In the genomic region with DNA sequence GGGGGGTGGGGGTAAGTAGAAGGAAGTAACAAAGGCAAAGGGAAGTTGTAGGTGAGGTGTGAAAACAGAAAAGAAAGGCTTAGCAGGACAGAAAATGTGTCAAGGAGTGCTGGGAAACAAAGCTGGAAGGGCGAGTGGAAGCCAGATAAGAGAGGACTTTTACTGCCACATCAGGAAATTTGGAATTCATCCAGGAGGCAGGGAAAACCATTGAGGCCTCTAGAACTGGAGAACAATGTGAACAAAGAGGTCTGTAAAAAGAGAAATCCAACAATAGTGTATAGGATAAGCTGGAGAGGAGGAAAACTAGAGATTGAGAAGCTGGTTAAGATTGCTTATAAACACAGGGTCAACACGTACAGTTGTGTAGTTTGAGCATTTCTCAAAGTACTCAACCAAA, we compare ENCODE assay signal across 14 cellular contexts.
DNase-seq lines count a peak whose midpoint lies in the region; ATAC-seq and TF ChIP-seq lines count a peak whose summit lies in the region.
"Had no signal": no experiment of that assay in that cellular context is flagged by ENCODE, and none has a peak within 500 bp of the region (broad histone marks: within the 10 kb centered on the region; RNA-seq: fewer than 3 reads in every experiment).

No MANE protein-coding gene starts in this region.

- peaks cover 20% of the 10 kb centered on the region for H3K27me3 Mint-ChIP-seq in endothelial cell (ENCODE audit: unreplicated experiment)

- H3K4me3 ChIP-seq in upper lobe of right lung, result no peak overlapping the region
- H3K4me3 ChIP-seq: HAP-1 had no signal

- H3K4me1 ChIP-seq in upper lobe of right lung, result no peaks in the 10 kb centered on the region
- H3K4me1 ChIP-seq: Caco-2, HAP-1 had no signal

- no peaks in the 10 kb centered on the region for H3K36me3 ChIP-seq in upper lobe of right lung
- H3K36me3 ChIP-seq: BE2C, HAP-1 had no signal

- H3K27me3 ChIP-seq in upper lobe of right lung, result no peaks in the 10 kb centered on the region
- H3K27me3 ChIP-seq: BE2C had no signal

- no peaks in the 10 kb centered on the region for H3K9me3 ChIP-seq in upper lobe of right lung
- H3K9me3 ChIP-seq: BE2C, Caco-2 had no signal

- H3K27ac ChIP-seq in upper lobe of right lung, result no peak overlapping the region
- H3K27ac ChIP-seq: C4-2B had no signal

- H3K36me3 Mint-ChIP-seq in endothelial cell (ENCODE audit: low read depth, unreplicated experiment), result no peaks in the 10 kb centered on the region
- H3K36me3 Mint-ChIP-seq: CD4-positive, alpha-beta memory T cell had no signal

- peak overlapping the region; percentile 39 for H3K27ac Mint-ChIP-seq in endothelial cell (ENCODE audit: unreplicated experiment)
- H3K27ac Mint-ChIP-seq: CD4-positive, alpha-beta memory T cell had no signal

- H3K4me3 Mint-ChIP-seq in endothelial cell (ENCODE audit: unreplicated experiment), result no peak overlapping the region
- H3K4me3 Mint-ChIP-seq: CD4-positive, alpha-beta memory T cell had no signal

- no peak for TF ChIP-seq CTCF in endothelial cell (IDR thresholded peaks at IDR 0.05; ENCODE audit: unreplicated experiment)
- no peak for TF ChIP-seq CTCF in upper lobe of right lung (IDR thresholded peaks at IDR 0.05)

- intact Hi-C loops in upper lobe of right lung (cut with DNase I), result no loop called here

- DNase-seq in NCI-H345 (lab: John Stamatoyannopoulos, UW) (peak; percentile 69), endothelial cell (ENCODE audit: low spot score) (peak; percentile 10), medulla oblongata (ENCODE audit: extremely low spot score) (peak; percentile 70), superior temporal gyrus (ENCODE audit: extremely low spot score) (peak; percentile 70), upper lobe of right lung (no peak), NCI-H510A (lab: John Stamatoyannopoulos, UW) (no peak)
- DNase-seq in activated CD8-positive, alpha-beta memory T cell treated with anti-CD3 and anti-CD28 coated beads, Interleukin-2, amount 50 U/mL, for 48 hours, result no peak
- DNase-seq: BE2C; Caco-2; CD4-positive, alpha-beta memory T cell; DND-41; GDM1 had no signal

- no peak for ATAC-seq in upper lobe of right lung

- H3K9me3 Mint-ChIP-seq in endothelial cell (ENCODE audit: unreplicated experiment), result no peaks in the 10 kb centered on the region

- peaks cover 37% of the 10 kb centered on the region for H3K4me1 Mint-ChIP-seq in endothelial cell (ENCODE audit: unreplicated experiment)
- H3K4me1 Mint-ChIP-seq: CD4-positive, alpha-beta memory T cell had no signal

Comparison
In these comparisons a context has a peak if more than half of its experiments do, and no peak if none do; other contexts are left out.
1. DNase-seq: peak in NCI-H345 (single experiment), endothelial cell (single experiment), medulla oblongata (single experiment) and superior temporal gyrus (single experiment); none in upper lobe of right lung (single experiment), NCI-H510A (single experiment) and activated CD8-positive, alpha-beta memory T cell treated with anti-CD3 and anti-CD28 coated beads, Interleukin-2, amount 50 U/mL, for 48 hours (single experiment).